20 cellular contexts compared by ENCODE assay signal in the genomic region with DNA sequence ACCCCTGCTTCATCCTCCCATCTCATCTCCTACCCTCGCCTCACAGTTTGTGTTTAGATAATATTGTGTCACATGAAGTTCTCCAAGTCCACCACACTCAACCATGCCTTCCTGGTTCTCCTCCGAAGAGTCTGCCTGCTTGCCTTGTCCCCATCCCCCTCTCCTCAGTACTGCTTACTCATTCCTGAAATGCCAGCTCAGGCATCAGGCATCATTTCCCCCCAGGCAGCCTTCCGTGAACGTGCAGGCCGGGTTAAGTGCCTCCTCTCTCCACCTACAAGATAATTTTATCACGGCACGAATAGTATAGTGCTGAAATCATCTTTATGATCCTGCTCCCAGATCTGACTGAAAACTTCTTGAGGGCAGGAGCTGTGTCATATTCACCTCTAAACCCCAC. TPM values are rescaled to one million over a fixed set of nuclear protein-coding genes. Genes with fewer than 3 reads are reported as not detected.
DNase-seq lines count a peak whose midpoint lies in the region; FAIRE-seq and TF ChIP-seq lines count a peak whose summit lies in the region.
"Had no signal": no experiment of that assay in that cellular context is flagged by ENCODE, and none has a peak within 500 bp of the region (broad histone marks: within the 10 kb centered on the region; RNA-seq: fewer than 3 reads in every experiment).

No MANE protein-coding gene starts in this region.

- no peak overlapping the region for H2BK120ac ChIP-seq in mesenchymal stem cell (ENCODE audit: low read depth, low read length)

- peak overlapping the region; percentile 9 for H3K4me3 ChIP-seq in endodermal cell (ENCODE audit: low read length)
- no peak overlapping the region for H3K4me3 ChIP-seq in mesenchymal stem cell (ENCODE audit: insufficient read depth in 1 of 2, low read depth in 1 of 2, low read length in 2 of 2)
- H3K4me3 ChIP-seq: colonic mucosa, SK-N-MC had no signal

- H3K79me1 ChIP-seq in mesenchymal stem cell (replicated peaks; ENCODE audit: low read length, poor library complexity, severe bottlenecking), result no peaks in the 10 kb centered on the region

- peak overlapping the region; percentile 3 to 35 for H2BK12ac ChIP-seq in mesenchymal stem cell (ENCODE audit: low read length in 2 of 2)

- no peak overlapping the region for H3K23ac ChIP-seq in mesenchymal stem cell (ENCODE audit: low read length in 2 of 2)

- H3K36me3 ChIP-seq in endodermal cell (ENCODE audit: control insufficient read depth, insufficient read depth, low read length), result no peaks in the 10 kb centered on the region
- H3K36me3 ChIP-seq in mesenchymal stem cell (ENCODE audit: control insufficient read depth in 1 of 2, insufficient read depth in 2 of 2, low read depth in 1 of 2, low read length in 2 of 2), result no peaks in the 10 kb centered on the region
- H3K36me3 ChIP-seq: colonic mucosa had no signal

- H3K9me3 ChIP-seq in endodermal cell (ENCODE audit: control insufficient read depth, low read length) (peaks cover 11% of the 10 kb centered on the region), mesenchymal stem cell (ENCODE audit: control insufficient read depth, low read length) (peaks cover 7% of the 10 kb centered on the region)
- H3K9me3 ChIP-seq: colonic mucosa had no signal

- no peaks in the 10 kb centered on the region for H3K27me3 Mint-ChIP-seq in endodermal cell (ENCODE audit: insufficient read depth)
- H3K27me3 Mint-ChIP-seq: activated naive CD8-positive, alpha-beta T cell treated with anti-CD3 and anti-CD28 coated beads, Interleukin-2, amount 10 ng/mL, durations not matched to agents 7 days and 5 days had no signal

- H3K9ac ChIP-seq in endodermal cell (ENCODE audit: extremely low read depth, low read length, poor library complexity, severe bottlenecking) (no peak overlapping the region), mesenchymal stem cell (ENCODE audit: low read length) (no peak overlapping the region)

- H3K9me3 Mint-ChIP-seq in endodermal cell, result peaks cover 7% of the 10 kb centered on the region

- H4K91ac ChIP-seq in mesenchymal stem cell (ENCODE audit: low read length), result no peak overlapping the region

- WGBS in endodermal cell (ENCODE audit: insufficient coverage in 1 of 2, insufficient read length in 1 of 2), 2 experiments, result 78 to 92% methylated on average over 4 to 7 of the region's 7 CpGs
- 32% methylated on average over 7 of the region's 7 CpGs for WGBS in mesenchymal stem cell

- TF ChIP-seq CTCF in endodermal cell (conservative IDR thresholded peaks at IDR 0.05) (no peak), GM10248 (IDR thresholded peaks at IDR 0.05; ENCODE audit: control extremely low read depth, extremely low read depth, low read depth, missing control alignments) (no peak)

- no peak overlapping the region for H2AK5ac ChIP-seq in mesenchymal stem cell (ENCODE audit: low read length, severe bottlenecking)

- no peak for FAIRE-seq in frontal cortex (lab: Jason Lieb, UNC)
- FAIRE-seq: GM18507 had no signal

- H3K4me3 Mint-ChIP-seq in endodermal cell, result no peak overlapping the region
- H3K4me3 Mint-ChIP-seq: activated naive CD8-positive, alpha-beta T cell treated with anti-CD3 and anti-CD28 coated beads, Interleukin-2, amount 10 ng/mL, durations not matched to agents 7 days and 5 days; naive thymus-derived CD4-positive, alpha-beta T cell had no signal

- no peak overlapping the region for H2BK5ac ChIP-seq in mesenchymal stem cell (ENCODE audit: low read depth, low read length, poor library complexity, severe bottlenecking)

- no peak overlapping the region for H2BK15ac ChIP-seq in mesenchymal stem cell (ENCODE audit: low read depth, poor library complexity, severe bottlenecking)

- DNase-seq in EH (ENCODE audit: low read depth) (peak; percentile 81), OCI-M1 (lab: John Stamatoyannopoulos, UW) (peak; percentile 3), endodermal cell (no peak), mesenchymal stem cell (peak; percentile 43), GM10248 (ENCODE audit: extremely low spot score) (no peak), OCI-M2 (lab: John Stamatoyannopoulos, UW; ENCODE audit: unreplicated experiment) (no peak), frontal cortex (ENCODE audit: low spot score in 2 of 2) (no peak)
- no peak for DNase-seq in stimulated activated CD4-positive, alpha-beta T cell treated with anti-CD3 and anti-CD28 coated beads, Interleukin-15, amount 100 ng/mL, for 24 hours
- DNase-seq: activated CD4-positive, CD25-positive, alpha-beta regulatory T cell; activated CD8-positive, alpha-beta memory T cell treated with anti-CD3 and anti-CD28 coated beads, Interleukin-2, amount 50 U/mL, for 48 hours; activated naive CD8-positive, alpha-beta T cell treated with anti-CD3 and anti-CD28 coated beads, Interleukin-2, amount 10 ng/mL, durations not matched to agents 7 days and 5 days; AML-193; colonic mucosa; naive thymus-derived CD4-positive, alpha-beta T cell; NCI-H1092 treated with DMSO at 0.1 percent for 48 hours; NCI-H526; right cardiac atrium; stimulated activated naive CD8-positive, alpha-beta T cell treated with anti-CD3 and anti-CD28 coated beads, Interleukin-15, Interleukin-2, amounts not matched to agents 100 U/mL and 50 U/mL, for 24 hours had no signal

- no peaks in the 10 kb centered on the region for H3K4me1 ChIP-seq in endodermal cell (ENCODE audit: control insufficient read depth, insufficient read depth, low read length)
- H3K4me1 ChIP-seq in mesenchymal stem cell (ENCODE audit: control insufficient read depth, insufficient read depth, low read depth, low read length), result peaks cover 2% of the 10 kb centered on the region
- H3K4me1 ChIP-seq: colonic mucosa had no signal

- no peak overlapping the region for H3K27ac Mint-ChIP-seq in endodermal cell
- H3K27ac Mint-ChIP-seq: activated naive CD8-positive, alpha-beta T cell treated with anti-CD3 and anti-CD28 coated beads, Interleukin-2, amount 10 ng/mL, durations not matched to agents 7 days and 5 days; naive thymus-derived CD4-positive, alpha-beta T cell had no signal

- H3K18ac ChIP-seq in mesenchymal stem cell (ENCODE audit: low read depth in 1 of 2, low read length in 2 of 2), result no peak overlapping the region

- H3K4me2 ChIP-seq in mesenchymal stem cell (ENCODE audit: low read length, poor library complexity, severe bottlenecking), result no peak overlapping the region

- no peak overlapping the region for H3K4ac ChIP-seq in mesenchymal stem cell (ENCODE audit: low read depth in 1 of 2, low read length in 2 of 2)

- no peaks in the 10 kb centered on the region for H3K4me1 Mint-ChIP-seq in endodermal cell
- H3K4me1 Mint-ChIP-seq: activated naive CD8-positive, alpha-beta T cell treated with anti-CD3 and anti-CD28 coated beads, Interleukin-2, amount 10 ng/mL, durations not matched to agents 7 days and 5 days had no signal

- no peak overlapping the region for H3K14ac ChIP-seq in mesenchymal stem cell (ENCODE audit: low read length in 2 of 2)

- CTCF ChIA-PET in GM10248 (lab: Yijun Ruan, JAX), result interaction anchor here (0.8 kb wide), 1 partner anchor 14 kb away, joined by 3 read pairs; no protein-coding TSS in a partner anchor

- POLR2A ChIA-PET in GM10248 (lab: Yijun Ruan, JAX), result no interaction called here

- no peaks in the 10 kb centered on the region for H3K36me3 Mint-ChIP-seq in endodermal cell (ENCODE audit: low read depth)
- H3K36me3 Mint-ChIP-seq: activated naive CD8-positive, alpha-beta T cell treated with anti-CD3 and anti-CD28 coated beads, Interleukin-2, amount 10 ng/mL, durations not matched to agents 7 days and 5 days had no signal

- no peak overlapping the region for H2AFZ ChIP-seq in mesenchymal stem cell (ENCODE audit: low read depth, low read length)

- H3K27ac ChIP-seq in endodermal cell (ENCODE audit: low read depth, low read length), result no peak overlapping the region
- no peak overlapping the region for H3K27ac ChIP-seq in mesenchymal stem cell (ENCODE audit: low read length, poor library complexity, severe bottlenecking)
- H3K27ac ChIP-seq: colonic mucosa, SK-N-MC had no signal

- H4K8ac ChIP-seq in mesenchymal stem cell (ENCODE audit: low read length), result peak overlapping the region; percentile 90

- H3K27me3 ChIP-seq in endodermal cell (ENCODE audit: control insufficient read depth, insufficient read depth, low read length, poor library complexity, severe bottlenecking) (no peaks in the 10 kb centered on the region), mesenchymal stem cell (ENCODE audit: control insufficient read depth in 1 of 2, insufficient read depth in 1 of 2, low read length in 2 of 2) (peaks cover 0 to 22% of the 10 kb centered on the region in 2 experiments)
- H3K27me3 ChIP-seq: colonic mucosa had no signal

RNA-seq across cellular contexts. Expression of a gene that starts 48.8 kb away (rescaled TPM):
- 100 to 1,000 TPM; 132 to 205 TPM for total RNA-seq in endodermal cell
- 31.7 TPM for polyA plus RNA-seq in endodermal cell (2013, experiment 1 of 2)
- polyA plus RNA-seq in endodermal cell (2013, experiment 2 of 2), result 38.4 TPM
- polyA plus RNA-seq in mesenchymal stem cell (2013, experiment 1 of 2), result 35.2 TPM
- 36.2 TPM for polyA plus RNA-seq in mesenchymal stem cell (2013, experiment 2 of 2)
- total RNA-seq in frontal cortex, result 5.7 TPM
- total RNA-seq: activated naive CD8-positive, alpha-beta T cell treated with anti-CD3 and anti-CD28 coated beads, Interleukin-2, amount 10 ng/mL, durations not matched to agents 7 days and 5 days had no signal
- polyA plus RNA-seq: naive thymus-derived CD4-positive, alpha-beta T cell had no signal

Comparison
In these comparisons a context has a peak if more than half of its experiments do, and no peak if none do; other contexts are left out.
1. DNase-seq: peak in EH (single experiment), OCI-M1 (single experiment) and mesenchymal stem cell (single experiment); none in endodermal cell (single experiment), GM10248 (single experiment), OCI-M2 (single experiment), stimulated activated CD4-positive, alpha-beta T cell treated with anti-CD3 and anti-CD28 coated beads, Interleukin-15, amount 100 ng/mL, for 24 hours (single experiment) and frontal cortex (0 of 2).
2. RNA of a gene that starts 48.8 kb away (total RNA-seq): 132 to 205 TPM in endodermal cell; 5.7 TPM in frontal cortex (single experiment); every median in the first group is over 10 times any median in the second.